17 cellular contexts compared by ENCODE assay signal in genomic region chr7:66669088-66669487, GRCh38. TPM values are rescaled to one million over a fixed set of nuclear protein-coding genes. Genes with fewer than 3 reads are reported as not detected.
DNase-seq lines count a peak whose midpoint lies in the region; ATAC-seq and TF ChIP-seq lines count a peak whose summit lies in the region.
"Had no signal": no experiment of that assay in that cellular context is flagged by ENCODE, and none has a peak within 500 bp of the region (broad histone marks: within the 10 kb centered on the region; RNA-seq: fewer than 3 reads in every experiment).

No MANE protein-coding gene starts in this region.

- ATAC-seq in Panc1 (no peak), lower lobe of right lung (no peak)
- ATAC-seq: esophagus mucosa had no signal

- CTCF ChIA-PET in Panc1 (lab: Charles Lee), result no interaction called here

- H3K4me1 ChIP-seq in Panc1 (ENCODE audit: control insufficient read depth, insufficient read depth, low read length), result peaks cover 4% of the 10 kb centered on the region; the same call in 1 of the 2 replicates
- no peaks in the 10 kb centered on the region for H3K4me1 ChIP-seq in lower lobe of right lung

- no peaks in the 10 kb centered on the region for H3K9me3 ChIP-seq in Panc1 (ENCODE audit: control insufficient read depth, insufficient read depth, low read depth, low read length)
- no peaks in the 10 kb centered on the region for H3K9me3 ChIP-seq in lower lobe of right lung
- H3K9me3 ChIP-seq: SK-N-SH, thoracic aorta had no signal

- POLR2A ChIA-PET in Panc1 (lab: Charles Lee), result interaction anchor here (0.8 kb wide), 1 partner anchor 16 kb away, joined by 3 read pairs; no protein-coding TSS in a partner anchor

- no peaks in the 10 kb centered on the region for H3K36me3 ChIP-seq in Panc1 (ENCODE audit: control insufficient read depth, insufficient read depth, low read length)
- no peaks in the 10 kb centered on the region for H3K36me3 ChIP-seq in lower lobe of right lung
- H3K36me3 ChIP-seq: thoracic aorta had no signal

- intact Hi-C loops in Panc1 (cut with micrococcal nuclease; ENCODE audit: unreplicated experiment), result no loop called here
- intact Hi-C loops in lower lobe of right lung (cut with DNase I), result no loop called here

- TF ChIP-seq CTCF in Panc1 (IDR thresholded peaks at IDR 0.05), result no peak
- no peak for TF ChIP-seq CTCF in lower lobe of right lung (IDR thresholded peaks at IDR 0.05)

- BruUV-seq in Panc1 (replicated peaks; lab: Mats Ljungman, UMichigan), result no TSS peak

- H3K27ac ChIP-seq in Panc1 (ENCODE audit: low read length) (peak overlapping the region; percentile 24; the same call in 1 of the 2 replicates), layer of hippocampus (ENCODE audit: low read depth, low read length) (peak overlapping the region; percentile 96), lower lobe of right lung (no peak overlapping the region)
- H3K27ac ChIP-seq: thoracic aorta had no signal

- DNase-seq in Panc1 (ENCODE audit: low read depth, low spot score) (no peak), foreskin melanocyte (peak; percentile 49), superior temporal gyrus (ENCODE audit: extremely low spot score) (peak; percentile 87), lower lobe of right lung (no peak), AG08395 (ENCODE audit: low spot score) (no peak), T-helper 9 cell (no peak)
- DNase-seq: activated CD4-positive, alpha-beta T cell treated with anti-CD3 and anti-CD28 coated beads for 48 hours; activated CD8-positive, alpha-beta memory T cell treated with anti-CD3 and anti-CD28 coated beads, Interleukin-2, amount 50 U/mL, for 48 hours; activated naive CD4-positive, alpha-beta T cell treated with anti-CD3 and anti-CD28 coated beads, Interleukin-2, amount 10 ng/mL, durations not matched to agents 7 days and 5 days; NCI-H2081 treated with DMSO at 0.1 percent for 48 hours; NCI-H69; SK-N-SH; stimulated activated CD4-positive, alpha-beta T cell treated with anti-CD3 and anti-CD28 coated beads, Interleukin-4, amount 100 ng/mL, for 24 hours; stimulated activated CD8-positive, alpha-beta memory T cell treated with anti-CD3 and anti-CD28 coated beads, Interleukin-4, amount 100 ng/mL, for 48 hours had no signal

- no peaks in the 10 kb centered on the region for H3K27me3 ChIP-seq in Panc1 (ENCODE audit: control insufficient read depth, insufficient read depth, low read length)
- no peaks in the 10 kb centered on the region for H3K27me3 ChIP-seq in layer of hippocampus (ENCODE audit: control insufficient read depth, insufficient read depth, low read length)
- no peaks in the 10 kb centered on the region for H3K27me3 ChIP-seq in lower lobe of right lung (ENCODE audit: low read depth)

- in situ Hi-C loops in Panc1 (cut with HindIII; ENCODE audit: low pct_unique_long_range_greater_than_20kb, low sequenced_read_pairs), result no loop called here

- no peak overlapping the region for H3K4me3 ChIP-seq in Panc1 (ENCODE audit: low read depth in 2 of 2, low read length in 2 of 2)
- H3K4me3 ChIP-seq in lower lobe of right lung, result no peak overlapping the region
- H3K4me3 ChIP-seq: thoracic aorta had no signal

RNA-seq across cellular contexts. Expression of gene KCTD7, which starts 40.4 kb away (rescaled TPM):
- 28.0 TPM for total RNA-seq in Panc1 (2021; ENCODE audit: unreplicated experiment)
- 22.4 TPM for polyA plus RNA-seq in Panc1 (2012; ENCODE audit: insufficient read length)
- 12.6 TPM for total RNA-seq in lower lobe of right lung

Comparison
In these comparisons a context has a peak if more than half of its experiments do, and no peak if none do; other contexts are left out.
1. DNase-seq: peak in foreskin melanocyte (single experiment) and superior temporal gyrus (single experiment); none in Panc1 (single experiment), lower lobe of right lung (single experiment), AG08395 (single experiment) and T-helper 9 cell (single experiment).